Comparison of ENCODE assay signal across 10 cellular contexts in genomic region chr20:36666181-36666740, GRCh38. TPM values are rescaled to one million over a fixed set of nuclear protein-coding genes. Genes with fewer than 3 reads are reported as not detected.
A peak's percentile ranks its signal among the peaks of the same experiment; 100 is the strongest.
DNase-seq lines count a peak whose midpoint lies in the region; ATAC-seq and TF ChIP-seq lines count a peak whose summit lies in the region.
"Had no signal": no experiment of that assay in that cellular context is flagged by ENCODE, and none has a peak within 500 bp of the region (broad histone marks: within the 10 kb centered on the region; RNA-seq: fewer than 3 reads in every experiment).

No MANE protein-coding gene starts in this region.

- no peaks in the 10 kb centered on the region for H3K9me3 Mint-ChIP-seq in activated T-cell treated with anti-CD3 and anti-CD28 coated beads, Interleukin-2, amount 50 U/mL, for 24 hours

- no peak overlapping the region for H3K27ac ChIP-seq in foreskin keratinocyte
- H3K27ac ChIP-seq: HL-60, stomach had no signal

- H3K4me1 Mint-ChIP-seq in activated T-cell treated with anti-CD3 and anti-CD28 coated beads, Interleukin-2, amount 50 U/mL, for 24 hours (ENCODE audit: low read depth): no peaks in the 10 kb centered on the region

- peaks cover 31% of the 10 kb centered on the region for H3K36me3 Mint-ChIP-seq in activated T-cell treated with anti-CD3 and anti-CD28 coated beads, Interleukin-2, amount 50 U/mL, for 24 hours (ENCODE audit: low read depth)

- no peaks in the 10 kb centered on the region for H3K27me3 ChIP-seq in foreskin keratinocyte
- H3K27me3 ChIP-seq: stomach had no signal

- H3K4me1 ChIP-seq in foreskin keratinocyte: no peaks in the 10 kb centered on the region
- H3K4me1 ChIP-seq: stomach had no signal

- no peaks in the 10 kb centered on the region for H3K27me3 Mint-ChIP-seq in activated T-cell treated with anti-CD3 and anti-CD28 coated beads, Interleukin-2, amount 50 U/mL, for 24 hours

- no peak for DNase-seq in AG09319 (ENCODE audit: extremely low read depth, low read depth)
- DNase-seq in SW480 (ENCODE audit: low spot score): peak; percentile 59
- peak in 1 of 2 donors; percentile 3 for DNase-seq in foreskin keratinocyte
- no peak for DNase-seq in GM03348 (ENCODE audit: low spot score)
- DNase-seq in Ammon's horn (ENCODE audit: low spot score): no peak
- DNase-seq in activated T-cell treated with anti-CD3 and anti-CD28 coated beads, Interleukin-2, amount 50 U/mL, for 24 hours: no peak
- DNase-seq in germinal center (ENCODE audit: low spot score): no peak
- DNase-seq: stomach had no signal

- H3K27ac Mint-ChIP-seq in activated T-cell treated with anti-CD3 and anti-CD28 coated beads, Interleukin-2, amount 50 U/mL, for 24 hours: no peak overlapping the region

- TF ChIP-seq CTCF in AG09319 (IDR thresholded peaks at IDR 0.05; ENCODE audit: low read depth, low read length) (peak; percentile 15), GM12872 (IDR thresholded peaks at IDR 0.05; ENCODE audit: insufficient read depth, low read depth, low read length) (peak; percentile 15; the same call in 1 of the 3 replicates), foreskin keratinocyte (conservative IDR thresholded peaks at IDR 0.05) (peak; percentile 39)

- ATAC-seq in foreskin keratinocyte: no peak

- no peak overlapping the region for H3K4me3 Mint-ChIP-seq in activated T-cell treated with anti-CD3 and anti-CD28 coated beads, Interleukin-2, amount 50 U/mL, for 24 hours

RNA-seq across cellular contexts. Expression of gene SLA2, which starts 20.3 kb away (rescaled TPM):
- not detected in 2 replicates for total RNA-seq in foreskin keratinocyte
- 0.03 TPM in 1 of 2 replicates, not detected in the other for polyA plus RNA-seq in foreskin keratinocyte
